In the genomic region with DNA sequence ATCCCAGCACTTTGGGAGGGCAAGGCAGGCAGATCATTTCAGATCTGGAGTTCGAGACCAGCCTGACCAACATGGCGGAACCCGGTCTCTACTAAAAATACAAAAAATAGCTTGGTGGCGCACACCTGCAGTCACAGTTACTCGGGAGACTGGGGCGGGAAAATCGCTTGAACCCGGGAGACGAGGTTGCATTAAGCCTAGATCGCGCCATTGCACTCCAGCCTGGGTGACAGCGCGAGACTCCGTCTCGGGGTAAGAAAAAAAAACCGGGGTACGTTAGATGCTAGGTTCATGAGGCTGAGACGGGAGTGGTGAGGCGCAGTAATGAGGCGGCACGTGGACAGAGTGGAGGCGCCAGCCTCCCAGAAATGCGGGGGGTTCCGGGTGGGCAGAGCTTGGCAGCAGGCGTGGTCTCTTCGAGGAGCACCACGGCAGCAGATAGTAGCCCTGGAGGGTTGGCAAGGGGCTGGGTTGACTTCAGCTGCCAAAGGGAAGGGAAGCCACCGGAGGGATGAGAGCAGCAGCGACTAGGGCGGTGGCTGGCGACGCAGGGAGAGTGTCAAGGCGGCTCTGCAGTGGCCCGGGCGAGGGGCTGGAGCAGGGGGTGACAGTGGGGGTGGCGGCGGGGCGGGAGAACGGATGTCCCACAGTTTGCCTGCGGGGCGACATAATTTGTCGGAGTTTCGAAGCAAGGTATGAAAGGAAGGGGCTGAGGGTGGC, we compare ENCODE assay signal across 9 cellular contexts. TPM values are rescaled to one million over a fixed set of nuclear protein-coding genes. Genes with fewer than 3 reads are reported as not detected.
DNase-seq lines count a peak whose midpoint lies in the region; ATAC-seq and TF ChIP-seq lines count a peak whose summit lies in the region.
"Had no signal": no experiment of that assay in that cellular context is flagged by ENCODE, and none has a peak within 500 bp of the region (broad histone marks: within the 10 kb centered on the region; RNA-seq: fewer than 3 reads in every experiment).

No MANE protein-coding gene starts in this region.

- no peaks in the 10 kb centered on the region for H3K27me3 ChIP-seq in Caco-2 (replicated peaks; ENCODE audit: control insufficient read depth, insufficient read depth, low read length)
- no peaks in the 10 kb centered on the region for H3K27me3 ChIP-seq in PC-3 (ENCODE audit: low read length)
- H3K27me3 ChIP-seq in neuron (ENCODE audit: insufficient read depth, low read length), result no peaks in the 10 kb centered on the region

- POLR2A ChIA-PET in Caco-2 (lab: Charles Lee), result interaction anchor here (1.2 kb wide), 1 partner anchor 32 kb away, joined by 3 read pairs; no protein-coding TSS in a partner anchor
- POLR2A ChIA-PET in PC-3 (lab: Charles Lee; ENCODE audit: unreplicated experiment), result no interaction called here
- POLR2A ChIA-PET in GM10248 (lab: Yijun Ruan, JAX), result no interaction called here

- no peaks in the 10 kb centered on the region for H3K9me2 ChIP-seq in PC-3 (replicated peaks; ENCODE audit: low read length)

- H3K9me3 Mint-ChIP-seq in Caco-2 (ENCODE audit: unreplicated experiment) (no peaks in the 10 kb centered on the region), endothelial cell (ENCODE audit: unreplicated experiment) (no peaks in the 10 kb centered on the region)

- H2AFZ ChIP-seq in PC-3 (ENCODE audit: low read length) (peak overlapping the region; percentile 68), neuron (ENCODE audit: low read depth, low read length) (no peak overlapping the region)

- TF ChIP-seq CTCF in Caco-2 (IDR thresholded peaks at IDR 0.05; ENCODE audit: insufficient read depth in 1 of 2, low read depth in 1 of 2, low read length in 1 of 2, severe bottlenecking in 1 of 2, unreplicated experiment in 1 of 2), result no peak
- TF ChIP-seq CTCF in PC-3 (conservative IDR thresholded peaks at IDR 0.05; ENCODE audit: low read depth, low read length), result no peak
- TF ChIP-seq CTCF in endothelial cell (IDR thresholded peaks at IDR 0.05; ENCODE audit: unreplicated experiment), result no peak
- no peak for TF ChIP-seq CTCF in GM10248 (IDR thresholded peaks at IDR 0.05; ENCODE audit: control extremely low read depth, extremely low read depth, low read depth, missing control alignments)

- H3K9me3 ChIP-seq in Caco-2 (no peaks in the 10 kb centered on the region), PC-3 (ENCODE audit: low read length) (no peaks in the 10 kb centered on the region), neuron (ENCODE audit: low read length) (no peaks in the 10 kb centered on the region)

- H3K4me3 ChIP-seq in Caco-2 (ENCODE audit: low read depth, low read length), result peak overlapping the region; percentile 86
- peak overlapping the region; percentile 84 for H3K4me3 ChIP-seq in PC-3 (ENCODE audit: low read length)
- peak overlapping the region; percentile 88 for H3K4me3 ChIP-seq in neuron (ENCODE audit: low read length)

- H3K27me3 Mint-ChIP-seq in Caco-2 (ENCODE audit: insufficient read depth, unreplicated experiment), result no peaks in the 10 kb centered on the region
- peaks cover 13% of the 10 kb centered on the region for H3K27me3 Mint-ChIP-seq in endothelial cell (ENCODE audit: unreplicated experiment)

- peak overlapping the region; percentile 99 for H3K4me2 ChIP-seq in PC-3 (ENCODE audit: low read length)

- peak overlapping the region; percentile 61 for H3K27ac ChIP-seq in PC-3 (ENCODE audit: low read length)

- intact Hi-C loops in Caco-2 (cut with micrococcal nuclease; ENCODE audit: unreplicated experiment) (no loop called here), PC-3 (cut with micrococcal nuclease) (no loop called here)

- H3K79me2 ChIP-seq in PC-3 (ENCODE audit: low read length), result peaks cover 68% of the 10 kb centered on the region

- 0 out of 2 replicates have a peak, but pooled peaks cover under 1% of the 10 kb centered on the region for H3K4me1 ChIP-seq in Caco-2
- H3K4me1 ChIP-seq in PC-3 (ENCODE audit: insufficient read depth, low read length), result peaks cover 26% of the 10 kb centered on the region
- peaks cover 23% of the 10 kb centered on the region for H3K4me1 ChIP-seq in neuron (ENCODE audit: insufficient read depth, low read length)

- H3K4me1 Mint-ChIP-seq in Caco-2 (ENCODE audit: low read depth, unreplicated experiment) (peaks cover under 1% of the 10 kb centered on the region), endothelial cell (ENCODE audit: unreplicated experiment) (peaks cover 18% of the 10 kb centered on the region)

- DNase-seq in Caco-2, result no peak
- DNase-seq in PC-3, result no peak
- no peak for DNase-seq in endothelial cell (ENCODE audit: low spot score)
- DNase-seq in activated CD4-positive, CD25-positive, alpha-beta regulatory T cell treated with anti-CD3 and anti-CD28 coated beads, Interleukin-2, amount 50 U/mL, for 72 hours, result no peak
- DNase-seq in activated gamma-delta T cell treated with Interleukin-2 at 50 U/mL for 16 hours, result no peak
- no peak for DNase-seq in GM10248 (ENCODE audit: extremely low spot score)

- CTCF ChIA-PET in Caco-2 (lab: Charles Lee) (no interaction called here), PC-3 (lab: Charles Lee) (no interaction called here), GM10248 (lab: Yijun Ruan, JAX) (interaction anchor here (0.9 to 3.1 kb wide), 6 partner anchors 14 to 99 kb away, joined by 3 to 11 read pairs (median 4); no protein-coding TSS in a partner anchor)

- BruUV-seq in Caco-2 (replicated peaks; lab: Mats Ljungman, UMichigan), result no TSS peak
- BruUV-seq in PC-3 (replicated peaks; lab: Mats Ljungman, UMichigan), result no TSS peak

- peak; percentile 2; the same call in 1 of the 2 replicates for ATAC-seq in PC-3
- ATAC-seq in GM18870 (IDR thresholded peaks at IDR 0.05; ENCODE audit: unreplicated experiment), result no peak

- H3K9ac ChIP-seq in PC-3 (ENCODE audit: low read length), result peak overlapping the region; percentile 93

- 0 out of 2 replicates have a peak, but pooled peaks cover 2% of the 10 kb centered on the region for H3K36me3 ChIP-seq in Caco-2 (ENCODE audit: control insufficient read depth, insufficient read depth, low read length)
- peaks cover 31% of the 10 kb centered on the region for H3K36me3 ChIP-seq in PC-3 (ENCODE audit: low read depth, low read length)
- H3K36me3 ChIP-seq in neuron (ENCODE audit: insufficient read depth, low read length), result peaks cover 49% of the 10 kb centered on the region

- peaks cover 4% of the 10 kb centered on the region for H3F3A ChIP-seq in PC-3 (ENCODE audit: low read length, unreplicated experiment)

- H3K27ac Mint-ChIP-seq in Caco-2 (ENCODE audit: unreplicated experiment) (peak overlapping the region; percentile 82), endothelial cell (ENCODE audit: unreplicated experiment) (peak overlapping the region; percentile 74)

- H3K36me3 Mint-ChIP-seq in Caco-2 (ENCODE audit: insufficient read depth, unreplicated experiment), result peaks cover 81% of the 10 kb centered on the region
- H3K36me3 Mint-ChIP-seq in endothelial cell (ENCODE audit: low read depth, unreplicated experiment), result peaks cover 27% of the 10 kb centered on the region

- H3K4me3 Mint-ChIP-seq in Caco-2 (ENCODE audit: unreplicated experiment) (peak overlapping the region; percentile 87), endothelial cell (ENCODE audit: unreplicated experiment) (peak overlapping the region; percentile 94)

- H4K20me1 ChIP-seq in PC-3 (ENCODE audit: low read length), result 0 out of 2 replicates have a peak, but pooled peaks cover 4% of the 10 kb centered on the region

RNA-seq across cellular contexts. Expression of a gene that starts 0.8 kb away (rescaled TPM):
- total RNA-seq in Caco-2 (2022), result 109 and 110 TPM in 2 replicates
- 439 and 506 TPM in 2 replicates for total RNA-seq in PC-3 (2014; rRNA removed)
- 95.0 TPM for total RNA-seq in endothelial cell (ENCODE audit: unreplicated experiment)

RNA-seq across cellular contexts. Expression of a gene that starts 7.1 kb away (rescaled TPM):
- total RNA-seq in Caco-2 (2022) (145 and 147 TPM in 2 replicates), PC-3 (2014; rRNA removed) (356 and 385 TPM in 2 replicates), endothelial cell (ENCODE audit: unreplicated experiment) (266 TPM)

RNA-seq across cellular contexts. Expression of a gene that starts 14.8 kb away (rescaled TPM):
- 1.6 and 3.2 TPM in 2 replicates for total RNA-seq in Caco-2 (2022)
- total RNA-seq in PC-3 (2014; rRNA removed), result 0.18 and 1.1 TPM in 2 replicates
- 0.31 TPM for total RNA-seq in endothelial cell (ENCODE audit: unreplicated experiment)
- total RNA-seq: HT1080 had no signal

RNA-seq across cellular contexts. Expression of a gene that starts 29.2 kb away (rescaled TPM):
- total RNA-seq in Caco-2 (2022) (73.7 and 74.7 TPM in 2 replicates), PC-3 (2014; rRNA removed) (59.1 and 74.5 TPM in 2 replicates), endothelial cell (ENCODE audit: unreplicated experiment) (34.2 TPM)

RNA-seq across cellular contexts. Expression of a gene that starts 31.3 kb away (rescaled TPM):
- total RNA-seq in Caco-2 (2022) (187 and 200 TPM in 2 replicates), PC-3 (2014; rRNA removed) (823 and 1,067 TPM in 2 replicates), endothelial cell (ENCODE audit: unreplicated experiment) (128 TPM)
